ENCODE assay signal across 16 cellular contexts in the genomic region with DNA sequence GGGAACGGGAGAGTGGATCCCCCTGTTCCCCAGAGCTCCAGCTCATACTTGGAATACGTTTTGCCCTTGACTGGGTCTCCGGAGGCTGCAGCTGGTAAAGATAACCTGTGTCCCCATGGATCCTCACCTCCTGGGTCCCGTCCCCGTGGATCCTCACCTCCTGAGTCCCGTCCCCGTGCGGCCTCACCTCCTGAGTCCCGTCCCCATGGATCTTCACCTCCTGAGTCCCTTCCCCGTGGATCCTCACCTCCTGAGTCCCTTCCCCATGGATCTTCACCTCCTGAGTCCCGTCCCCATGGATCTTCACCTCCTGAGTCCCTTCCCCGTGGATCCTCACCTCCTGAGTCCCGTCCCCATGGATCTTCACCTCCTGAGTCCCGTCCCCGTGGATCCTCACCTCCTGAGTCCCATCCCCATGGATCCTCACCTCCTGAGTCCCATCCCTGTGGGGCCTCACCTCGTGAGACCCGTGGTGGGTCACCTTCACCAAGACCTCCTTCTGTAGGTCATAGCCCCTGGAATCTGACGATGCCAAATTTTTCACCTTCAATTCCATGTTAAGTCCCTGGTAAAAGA.
DNase-seq lines count a peak whose midpoint lies in the region; ATAC-seq, FAIRE-seq and TF ChIP-seq lines count a peak whose summit lies in the region.
"Had no signal": no experiment of that assay in that cellular context is flagged by ENCODE, and none has a peak within 500 bp of the region (broad histone marks: within the 10 kb centered on the region; RNA-seq: fewer than 3 reads in every experiment).

No MANE protein-coding gene starts in this region.

- no peak for TF ChIP-seq EP300 in H1 (IDR thresholded peaks at IDR 0.05; ENCODE audit: borderline replicate concordance in 1 of 2, low read depth in 2 of 2, low read length in 2 of 2)

- H3K23ac ChIP-seq in IMR-90 (ENCODE audit: low read depth, low read length) (no peak overlapping the region), H1 (ENCODE audit: insufficient read length) (no peak overlapping the region)

- H3K79me1 ChIP-seq in IMR-90 (ENCODE audit: low read depth in 1 of 2, low read length in 2 of 2), result no peaks in the 10 kb centered on the region
- H3K79me1 ChIP-seq in H1 (ENCODE audit: low read depth, low read length), result no peaks in the 10 kb centered on the region

- intact Hi-C loops in IMR-90 (cut with micrococcal nuclease), result no loop called here

- peaks cover 11% of the 10 kb centered on the region for H3K36me3 Mint-ChIP-seq in osteocyte (ENCODE audit: unreplicated experiment)

- dilution Hi-C loops in IMR-90 (cut with HindIII; ENCODE audit: low sequenced_read_pairs, unreplicated experiment), result no loop called here

- H4K91ac ChIP-seq in IMR-90 (ENCODE audit: insufficient read depth, low read depth, low read length) (no peak overlapping the region), H1 (replicated peaks; ENCODE audit: insufficient read length, low read length) (no peak overlapping the region)

- no peaks in the 10 kb centered on the region for H3K79me2 ChIP-seq in H1 (ENCODE audit: control insufficient read depth in 1 of 2, insufficient read depth in 2 of 2, low read length in 2 of 2)

- H3K4ac ChIP-seq in IMR-90 (ENCODE audit: low read depth, low read length) (no peak overlapping the region), H1 (replicated peaks; ENCODE audit: insufficient read length, low read depth, low read length) (no peak overlapping the region)

- no peaks in the 10 kb centered on the region for H3K27me3 ChIP-seq in IMR-90 (ENCODE audit: control insufficient read depth, insufficient read depth, low read length)
- no peaks in the 10 kb centered on the region; a peak in 1 of 7 replicates for H3K27me3 ChIP-seq in H1 (replicated peaks in 1 of 4; ENCODE audit: control insufficient read depth in 3 of 4, extremely low read depth in 1 of 4, insufficient read depth in 3 of 4, low read length in 3 of 4)
- H3K27me3 ChIP-seq in MG63, result no peaks in the 10 kb centered on the region

- H4K20me1 ChIP-seq in IMR-90 (ENCODE audit: insufficient read depth, low read length) (no peaks in the 10 kb centered on the region), H1 (replicated peaks in 1 of 2; ENCODE audit: control insufficient read depth in 1 of 2, insufficient read depth in 2 of 2, low read length in 2 of 2) (no peaks in the 10 kb centered on the region)

- no peaks in the 10 kb centered on the region for H3K27me3 Mint-ChIP-seq in osteocyte (ENCODE audit: unreplicated experiment)
- H3K27me3 Mint-ChIP-seq: activated CD4-positive, alpha-beta memory T cell treated with anti-CD3 and anti-CD28 coated beads, Interleukin-2, amount 10 ng/mL, durations not matched to agents 7 days and 5 days had no signal

- H2AK5ac ChIP-seq in IMR-90 (ENCODE audit: low read depth, low read length) (no peak overlapping the region), H1 (ENCODE audit: low read depth, low read length) (no peak overlapping the region)

- H2AK9ac ChIP-seq in IMR-90 (replicated peaks; ENCODE audit: low read depth, low read length, poor library complexity), result peak overlapping the region; percentile 30

- H3K4me2 ChIP-seq in IMR-90 (ENCODE audit: low read depth, low read length) (no peak overlapping the region), H1 (ENCODE audit: insufficient read depth in 1 of 2, low read depth in 2 of 2, low read length in 2 of 2) (no peak overlapping the region)

- H3K27ac Mint-ChIP-seq in osteocyte (ENCODE audit: unreplicated experiment), result peak overlapping the region; percentile 75
- H3K27ac Mint-ChIP-seq: activated CD4-positive, alpha-beta memory T cell treated with anti-CD3 and anti-CD28 coated beads, Interleukin-2, amount 10 ng/mL, durations not matched to agents 7 days and 5 days; dendritic cell treated with granulocyte-macrophage colony-stimulating factor and Interleukin-4, amounts not matched to agents 40 ng/mL and 50 ng/mL, for 4 days had no signal

- DNase-seq in Daoy (ENCODE audit: low read depth) (peak; percentile 42), IMR-90 (peak; percentile 31), H1 (ENCODE audit: low read depth in 1 of 2, low spot score in 2 of 2) (no peak), osteocyte (ENCODE audit: extremely low spot score, unreplicated experiment) (no peak), HPDE6-E6E7 (ENCODE audit: extremely low spot score) (no peak), MG63 (no peak)
- DNase-seq: activated CD4-positive, alpha-beta memory T cell treated with anti-CD3 and anti-CD28 coated beads, Interleukin-2, amount 10 ng/mL, durations not matched to agents 7 days and 5 days; activated gamma-delta T cell; NCI-H1105; sigmoid colon had no signal

- H3K18ac ChIP-seq in IMR-90 (ENCODE audit: low read depth, low read length) (no peak overlapping the region), H1 (ENCODE audit: extremely low read depth, low read length) (no peak overlapping the region)

- no peaks in the 10 kb centered on the region for H3K9me3 Mint-ChIP-seq in osteocyte (ENCODE audit: unreplicated experiment)

- no peak for FAIRE-seq in H1 (lab: Jason Lieb, UNC)

- in situ Hi-C loops in IMR-90 (cut with MboI; ENCODE audit: low sequenced_read_pairs), result no loop called here

- H2BK5ac ChIP-seq in IMR-90 (ENCODE audit: low read depth, low read length, poor library complexity, severe bottlenecking), result no peak overlapping the region
- H2BK5ac ChIP-seq in H1 (ENCODE audit: low read depth, low read length), result peak overlapping the region; percentile 39

- no peak for TF ChIP-seq CTCF in IMR-90 (conservative IDR thresholded peaks at IDR 0.05; ENCODE audit: low read depth, low read length)
- no peak for TF ChIP-seq CTCF in H1 (IDR thresholded peaks at IDR 0.05; ENCODE audit: control extremely low read depth in 1 of 3, insufficient read depth in 1 of 3, low read depth in 1 of 3, low read length in 3 of 3)
- TF ChIP-seq CTCF in osteocyte (IDR thresholded peaks at IDR 0.05), result no peak

- TF ChIP-seq POLR2A in IMR-90 (IDR thresholded peaks at IDR 0.05; ENCODE audit: low read depth, low read length), result no peak
- TF ChIP-seq POLR2A in H1 (IDR thresholded peaks at IDR 0.05; ENCODE audit: control extremely low read depth in 1 of 2, low read depth in 2 of 2, low read length in 2 of 2), result no peak

- H2BK120ac ChIP-seq in IMR-90 (ENCODE audit: low read depth, low read length), result no peak overlapping the region
- H2BK120ac ChIP-seq in H1 (replicated peaks; ENCODE audit: low read depth, low read length), result no peak overlapping the region

- no peaks in the 10 kb centered on the region for H3K9me1 ChIP-seq in IMR-90 (ENCODE audit: insufficient read depth, low read length)

- no peak for ATAC-seq in IMR-90 (ENCODE audit: low read depth)
- ATAC-seq in HG03095 (IDR thresholded peaks at IDR 0.05; ENCODE audit: unreplicated experiment), result no peak
- no peak for ATAC-seq in HG02981 (IDR thresholded peaks at IDR 0.05; ENCODE audit: unreplicated experiment)

- H2BK12ac ChIP-seq in H1 (ENCODE audit: low read depth, low read length), result no peak overlapping the region

- H2BK15ac ChIP-seq in IMR-90 (ENCODE audit: low read depth, low read length), result no peak overlapping the region
- 0 out of 2 replicates have a peak overlapping the region, but pooled peaks have one; percentile 10 for H2BK15ac ChIP-seq in H1 (ENCODE audit: low read length)

- H2AFZ ChIP-seq in IMR-90 (replicated peaks; ENCODE audit: low read length, poor library complexity) (peak overlapping the region; percentile 40), H1 (ENCODE audit: low read length) (no peak overlapping the region)

- no peak overlapping the region for H3K4me3 Mint-ChIP-seq in osteocyte (ENCODE audit: unreplicated experiment)
- H3K4me3 Mint-ChIP-seq: activated CD4-positive, alpha-beta memory T cell treated with anti-CD3 and anti-CD28 coated beads, Interleukin-2, amount 10 ng/mL, durations not matched to agents 7 days and 5 days had no signal

- peaks cover 39% of the 10 kb centered on the region for H3K4me1 Mint-ChIP-seq in osteocyte (ENCODE audit: unreplicated experiment)

- no peaks in the 10 kb centered on the region for H3K23me2 ChIP-seq in H1 (ENCODE audit: low read depth, low read length)

- H3K36me3 ChIP-seq in IMR-90 (ENCODE audit: control insufficient read depth, insufficient read depth, low read length), result peaks cover 2% of the 10 kb centered on the region; the same call in 1 of the 2 replicates
- H3K36me3 ChIP-seq in H1 (ENCODE audit: control insufficient read depth in 2 of 4, insufficient read depth in 4 of 4, low read length in 3 of 4), result no peaks in the 10 kb centered on the region
- peaks cover under 1% of the 10 kb centered on the region; the same call in 1 of the 2 replicates for H3K36me3 ChIP-seq in MG63
- H3K36me3 ChIP-seq: tibial artery had no signal

- no peak overlapping the region for H4K8ac ChIP-seq in IMR-90 (ENCODE audit: low read depth in 2 of 2, low read length in 2 of 2)
- no peak overlapping the region for H4K8ac ChIP-seq in H1 (ENCODE audit: extremely low read depth, insufficient read depth, low read length)

- H3K14ac ChIP-seq in IMR-90 (replicated peaks; ENCODE audit: low read depth, low read length) (no peak overlapping the region), H1 (ENCODE audit: insufficient read length) (no peak overlapping the region)

- H3K9me3 ChIP-seq in IMR-90 (ENCODE audit: control insufficient read depth, insufficient read depth, low read length) (peaks cover 5% of the 10 kb centered on the region; the same call in 1 of the 2 replicates), H1 (ENCODE audit: insufficient read depth in 2 of 2, low read depth in 1 of 2, low read length in 1 of 2) (no peaks in the 10 kb centered on the region), MG63 (no peaks in the 10 kb centered on the region; the same call in 1 of the 2 replicates)
- H3K9me3 ChIP-seq: neutrophil, sigmoid colon, tibial artery had no signal

- no peak overlapping the region for H3K9ac ChIP-seq in IMR-90 (ENCODE audit: low read depth, low read length)
- H3K9ac ChIP-seq in H1 (replicated peaks in 1 of 4; ENCODE audit: extremely low read depth in 1 of 4, low read depth in 3 of 4, low read length in 3 of 4), result no peak overlapping the region

- H2BK20ac ChIP-seq in IMR-90 (ENCODE audit: low read depth, low read length) (no peak overlapping the region), H1 (ENCODE audit: low read length) (0 out of 2 replicates have a peak overlapping the region, but pooled peaks have one; percentile 18)

- no peak overlapping the region for H3K4me3 ChIP-seq in IMR-90 (ENCODE audit: insufficient read depth, low read depth, low read length)
- H3K4me3 ChIP-seq in H1 (ENCODE audit: extremely low read depth in 1 of 4, insufficient read depth in 2 of 4, low read depth in 3 of 4, low read length in 4 of 4), result no peak overlapping the region
- H3K4me3 ChIP-seq in MG63, result no peak overlapping the region
- H3K4me3 ChIP-seq: sigmoid colon, tibial artery had no signal

- TF ChIP-seq RAD21 in IMR-90 (IDR thresholded peaks at IDR 0.05; ENCODE audit: low read length) (no peak), H1 (IDR thresholded peaks at IDR 0.05 in 1 of 2, conservative IDR thresholded peaks at IDR 0.05 in 1 of 2; ENCODE audit: low read depth in 2 of 2, low read length in 2 of 2) (no peak)

- POLR2A ChIA-PET in IMR-90 (lab: Charles Lee; ENCODE audit: unreplicated experiment) (no interaction called here), H1 (lab: Charles Lee; ENCODE audit: partially characterized antibody) (interaction anchor here (1.3 to 1.5 kb wide), 2 partner anchors 8 to 11 kb away, joined by 3 to 4 read pairs; no protein-coding TSS in a partner anchor)

- H3K27ac ChIP-seq in IMR-90 (ENCODE audit: insufficient read depth, low read length) (no peak overlapping the region), H1 (ENCODE audit: low read depth, low read length) (no peak overlapping the region)
- H3K27ac ChIP-seq: C4-2B, neutrophil, sigmoid colon, tibial artery had no signal

- WGBS in IMR-90 (ENCODE audit: extremely low coverage in 2 of 2, insufficient read length in 1 of 2), 2 experiments, result 85% methylated on average over 14 of the region's 18 CpGs; no CpG with 5 or more reads in 1 of the 2 experiments
- 85% methylated on average over 16 of the region's 18 CpGs; no CpG with 5 or more reads in 1 of the 2 experiments for WGBS in H1 (ENCODE audit: extremely low coverage in 1 of 2, insufficient coverage in 1 of 2, insufficient read length in 1 of 2, insufficient replicate concordance in 2 of 2, low coverage in 1 of 2, low lambda C conversion rate in 2 of 2, missing lambda C conversion rate in 1 of 2), 2 experiments

- BruUV-seq in IMR-90 (replicated peaks; lab: Mats Ljungman, UMichigan), result no TSS peak

- CTCF ChIA-PET in IMR-90 (lab: Yijun Ruan, JAX) (no interaction called here), H1 (lab: Charles Lee; ENCODE audit: partially characterized antibody) (interaction anchor here (1.2 kb wide), 1 partner anchor 13 kb away, joined by 3 read pairs; no protein-coding TSS in a partner anchor)

- H4K5ac ChIP-seq in IMR-90 (ENCODE audit: low read depth, low read length) (no peak overlapping the region), H1 (ENCODE audit: insufficient read length, low read depth, low read length) (no peak overlapping the region)

- H3K56ac ChIP-seq in IMR-90 (ENCODE audit: extremely low read depth, insufficient read depth, low read length) (no peak overlapping the region), H1 (replicated peaks; ENCODE audit: insufficient read length, low read depth, low read length) (no peak overlapping the region)

- H3K4me1 ChIP-seq in IMR-90 (ENCODE audit: control insufficient read depth, insufficient read depth, low read length) (peaks cover 8% of the 10 kb centered on the region; the same call in 1 of the 2 replicates), H1 (replicated peaks in 1 of 4; ENCODE audit: control insufficient read depth in 3 of 4, insufficient read depth in 4 of 4, low read length in 3 of 4) (peaks cover 0 to 17% (median 8%) of the 10 kb centered on the region in 4 experiments; a peak in 6 of 7 replicates)

Comparison
In these comparisons a context has a peak if more than half of its experiments do, and no peak if none do; other contexts are left out.
1. DNase-seq: peak in Daoy (single experiment) and IMR-90 (single experiment); none in H1 (0 of 2), osteocyte (single experiment), HPDE6-E6E7 (single experiment) and MG63 (single experiment).